Comparison of ENCODE assay signal across 27 cellular contexts in genomic region chr9:121756477-121757285, GRCh38.
DNase-seq lines count a peak whose midpoint lies in the region; TF ChIP-seq lines count a peak whose summit lies in the region.
"Had no signal": no experiment of that assay in that cellular context is flagged by ENCODE, and none has a peak within 500 bp of the region (broad histone marks: within the 10 kb centered on the region; RNA-seq: fewer than 3 reads in every experiment).

No MANE protein-coding gene starts in this region.

- H3K9me3 Mint-ChIP-seq in brain = peaks cover 0 to 2% (median 0%) of the 10 kb centered on the region in 5 experiments
- H3K9me3 Mint-ChIP-seq: activated naive CD8-positive, alpha-beta T cell treated with anti-CD3 and anti-CD28 coated beads for 36 hours; activated T-cell treated with anti-CD3 and anti-CD28 coated beads, Interleukin-2, amount 50 U/mL, for 4 hours; GM23338; IgD-negative memory B cell; memory B cell; stimulated activated naive B cell treated with anti-CD40 and anti-IgM and Interleukin-4, amounts not matched to agents 10 μg/mL and 1 μg/mL and 100 μg/mL, for 72 hours had no signal

- TF ChIP-seq POLR2A in testis (IDR thresholded peaks at IDR 0.05) = no peak

- WGBS in testis, 2 donors = 59 to 60% methylated on average over 15 to 16 of the region's 16 CpGs

- CTCF ChIA-PET in RWPE1 (lab: Yijun Ruan, JAX) = no interaction called here

- peaks cover 44% of the 10 kb centered on the region for H3K36me3 ChIP-seq in muscle layer of colon (ENCODE audit: insufficient read depth, low read length)
- H3K36me3 ChIP-seq in stomach smooth muscle (ENCODE audit: control insufficient read depth in 2 of 2, insufficient read depth in 2 of 2, low read length in 2 of 2) = peaks cover 25 to 35% of the 10 kb centered on the region in 2 donors
- no peaks in the 10 kb centered on the region for H3K36me3 ChIP-seq in testis (ENCODE audit: low read depth, missing control alignments)
- H3K36me3 ChIP-seq: prostate gland, SJCRH30 had no signal

- DNase-seq in RWPE1 (ENCODE audit: low spot score) (no peak), testis (no peak)
- no peak for DNase-seq in NK-92 treated with Interleukin-12 subunit alpha and Interleukin-12 subunit beta, amount 100 ng/mL, for 24 hours (lab: John Stamatoyannopoulos, UW)
- no peak for DNase-seq in stimulated activated CD4-positive, alpha-beta T cell treated with anti-CD3 and anti-CD28 coated beads, Interleukin-4, amount 100 ng/mL, for 24 hours
- DNase-seq: activated CD4-positive, alpha-beta T cell treated with anti-CD3 and anti-CD28 coated beads, Interleukin-2, amount 50 U/mL, for 1 hour; activated CD8-positive, alpha-beta memory T cell treated with anti-CD3 and anti-CD28 coated beads, Interleukin-2, amount 10 ng/mL, durations not matched to agents 7 days and 5 days; activated gamma-delta T cell; activated naive CD8-positive, alpha-beta T cell treated with anti-CD3 and anti-CD28 coated beads for 36 hours; activated T-cell treated with anti-CD3 and anti-CD28 coated beads, Interleukin-2, amount 50 U/mL, for 4 hours; cerebellar nuclear complex; DMS 273 treated with DMSO at 0.1 percent for 48 hours; NCI-H1436 treated with DMSO at 0.1 percent for 48 hours; NCI-H2107; stimulated activated naive B cell treated with anti-CD40 and anti-IgM and Interleukin-4, amounts not matched to agents 10 μg/mL and 1 μg/mL and 100 μg/mL, for 72 hours; T-helper 9 cell; WERI-Rb-1 had no signal

- H3K4me3 Mint-ChIP-seq in brain = no peak overlapping the region
- H3K4me3 Mint-ChIP-seq: activated CD8-positive, alpha-beta memory T cell treated with anti-CD3 and anti-CD28 coated beads, Interleukin-2, amount 10 ng/mL, durations not matched to agents 7 days and 5 days; activated naive CD8-positive, alpha-beta T cell treated with anti-CD3 and anti-CD28 coated beads for 36 hours; activated T-cell treated with anti-CD3 and anti-CD28 coated beads, Interleukin-2, amount 50 U/mL, for 4 hours; GM23338; IgD-negative memory B cell; memory B cell; stimulated activated naive B cell treated with anti-CD40 and anti-IgM and Interleukin-4, amounts not matched to agents 10 μg/mL and 1 μg/mL and 100 μg/mL, for 72 hours had no signal

- POLR2A ChIA-PET in RWPE1 (lab: Yijun Ruan, JAX; ENCODE audit: low non-redundant PET) = no interaction called here

- H3K4me1 ChIP-seq in muscle layer of colon (ENCODE audit: insufficient read depth, low read length) (peaks cover 54% of the 10 kb centered on the region), stomach smooth muscle (ENCODE audit: control insufficient read depth, insufficient read depth, low read length) (peaks cover 60% of the 10 kb centered on the region), testis (peaks cover 56% of the 10 kb centered on the region)

- H3K9me3 ChIP-seq in muscle layer of colon (ENCODE audit: low read length) (no peaks in the 10 kb centered on the region), stomach smooth muscle (ENCODE audit: control insufficient read depth in 2 of 2, low read length in 2 of 2) (no peaks in the 10 kb centered on the region), testis (no peaks in the 10 kb centered on the region)
- H3K9me3 ChIP-seq: BLaER1, prostate gland, SJCRH30, suprapubic skin had no signal

- H3K9ac ChIP-seq in muscle layer of colon (ENCODE audit: low read length) (peak overlapping the region; percentile 11), stomach smooth muscle (ENCODE audit: low read length in 2 of 2) (no peak overlapping the region)
- H3K9ac ChIP-seq: BLaER1 had no signal

- H3K4me3 ChIP-seq in muscle layer of colon (ENCODE audit: low read depth in 1 of 2, low read length in 2 of 2) (no peak overlapping the region), stomach smooth muscle (ENCODE audit: low read length in 2 of 2) (no peak overlapping the region), testis (no peak overlapping the region)
- H3K4me3 ChIP-seq: BLaER1, GM23338, hepatocyte, prostate gland, SJCRH30, suprapubic skin had no signal

- intact Hi-C loops in testis (cut with DNase I; ENCODE audit: low total_unique reads) = no loop called here

- peaks cover 4% of the 10 kb centered on the region for H3K27me3 Mint-ChIP-seq in brain
- H3K27me3 Mint-ChIP-seq: activated CD8-positive, alpha-beta memory T cell treated with anti-CD3 and anti-CD28 coated beads, Interleukin-2, amount 10 ng/mL, durations not matched to agents 7 days and 5 days; activated naive CD8-positive, alpha-beta T cell treated with anti-CD3 and anti-CD28 coated beads for 36 hours; IgD-negative memory B cell; memory B cell; stimulated activated naive B cell treated with anti-CD40 and anti-IgM and Interleukin-4, amounts not matched to agents 10 μg/mL and 1 μg/mL and 100 μg/mL, for 72 hours had no signal

- H3K27ac Mint-ChIP-seq in brain = peak overlapping the region in 4 of 5 experiments; percentile 40 to 82 (median 66)
- H3K27ac Mint-ChIP-seq: activated CD8-positive, alpha-beta memory T cell treated with anti-CD3 and anti-CD28 coated beads, Interleukin-2, amount 10 ng/mL, durations not matched to agents 7 days and 5 days; activated naive CD8-positive, alpha-beta T cell treated with anti-CD3 and anti-CD28 coated beads for 36 hours; GM23338; IgD-negative memory B cell; memory B cell; stimulated activated naive B cell treated with anti-CD40 and anti-IgM and Interleukin-4, amounts not matched to agents 10 μg/mL and 1 μg/mL and 100 μg/mL, for 72 hours had no signal

- TF ChIP-seq CTCF in RWPE1 (conservative IDR thresholded peaks at IDR 0.05; ENCODE audit: low read depth) = no peak
- no peak for TF ChIP-seq CTCF in brain (conservative IDR thresholded peaks at IDR 0.05)
- TF ChIP-seq CTCF in testis (IDR thresholded peaks at IDR 0.05) = no peak

- peaks cover 18% of the 10 kb centered on the region for H3K36me3 Mint-ChIP-seq in brain
- H3K36me3 Mint-ChIP-seq: activated CD8-positive, alpha-beta memory T cell treated with anti-CD3 and anti-CD28 coated beads, Interleukin-2, amount 10 ng/mL, durations not matched to agents 7 days and 5 days; activated naive CD8-positive, alpha-beta T cell treated with anti-CD3 and anti-CD28 coated beads for 36 hours; IgD-negative memory B cell; memory B cell; stimulated activated naive B cell treated with anti-CD40 and anti-IgM and Interleukin-4, amounts not matched to agents 10 μg/mL and 1 μg/mL and 100 μg/mL, for 72 hours had no signal

- no peaks in the 10 kb centered on the region for H3K27me3 ChIP-seq in muscle layer of colon (ENCODE audit: control insufficient read depth in 1 of 2, insufficient read depth in 2 of 2, low read length in 2 of 2)
- no peaks in the 10 kb centered on the region for H3K27me3 ChIP-seq in stomach smooth muscle (ENCODE audit: control insufficient read depth in 1 of 2, insufficient read depth in 2 of 2, low read length in 2 of 2)
- H3K27me3 ChIP-seq in testis = no peaks in the 10 kb centered on the region
- H3K27me3 ChIP-seq: BLaER1, hepatocyte, SJCRH30, suprapubic skin had no signal

- peaks cover 23% of the 10 kb centered on the region for H3K4me1 Mint-ChIP-seq in brain
- H3K4me1 Mint-ChIP-seq: activated CD8-positive, alpha-beta memory T cell treated with anti-CD3 and anti-CD28 coated beads, Interleukin-2, amount 10 ng/mL, durations not matched to agents 7 days and 5 days; activated naive CD8-positive, alpha-beta T cell treated with anti-CD3 and anti-CD28 coated beads for 36 hours; GM23338; IgD-negative memory B cell; memory B cell; stimulated activated naive B cell treated with anti-CD40 and anti-IgM and Interleukin-4, amounts not matched to agents 10 μg/mL and 1 μg/mL and 100 μg/mL, for 72 hours had no signal

- H3K27ac ChIP-seq in RWPE1 (peak overlapping the region; percentile 56), muscle layer of colon (ENCODE audit: low read depth, low read length) (peak overlapping the region; percentile 17), stomach smooth muscle (ENCODE audit: low read length) (peak overlapping the region; percentile 6), testis (no peak overlapping the region)
- H3K27ac ChIP-seq: BLaER1, hepatocyte, prostate gland, SJCRH30, suprapubic skin, WERI-Rb-1 had no signal

Comparison
In these comparisons a context has a peak if more than half of its experiments do, and no peak if none do; other contexts are left out.
1. H3K27ac ChIP-seq: peak in RWPE1 (single experiment), muscle layer of colon (single experiment) and stomach smooth muscle (single experiment); none in testis (0 of 2).